2 cellular contexts compared by ENCODE assay signal in the genomic region with DNA sequence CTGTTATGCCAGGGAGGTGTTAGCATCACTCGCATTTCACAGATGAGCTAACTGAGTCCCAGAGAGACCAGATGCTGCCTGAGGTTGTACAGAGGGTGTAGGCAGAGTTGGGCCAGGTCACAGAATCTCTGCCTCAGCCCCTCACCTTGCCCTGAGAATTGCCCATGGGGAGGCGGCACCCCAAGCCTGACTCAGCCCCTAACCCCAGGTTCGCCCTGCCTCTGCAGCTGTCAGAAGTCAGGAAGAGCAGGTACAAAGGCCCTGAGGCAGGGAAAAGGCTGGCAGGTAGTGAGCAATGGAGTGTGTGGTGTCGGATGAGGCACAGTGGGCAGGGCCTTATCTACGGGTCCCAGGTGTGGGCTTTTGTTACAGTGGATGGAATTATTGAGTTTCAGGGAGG.
TF ChIP-seq lines count a peak whose summit lies in the region.

No MANE protein-coding gene starts in this region.

TF ChIP-seq in HepG2, 621 proteins besides CTCF, POLR2A, EP300 and RAD21 (continued from another document):
- no peak for TF ChIP-seq KLF12 (CRISPR knock-in tag; IDR thresholded peaks at IDR 0.05; ENCODE audit: borderline replicate concordance)
- TF ChIP-seq, protein P1, sequence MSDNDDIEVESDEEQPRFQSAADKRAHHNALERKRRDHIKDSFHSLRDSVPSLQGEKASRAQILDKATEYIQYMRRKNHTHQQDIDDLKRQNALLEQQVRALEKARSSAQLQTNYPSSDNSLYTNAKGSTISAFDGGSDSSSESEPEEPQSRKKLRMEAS (IDR thresholded peaks at IDR 0.05) = no peak
- no peak for TF ChIP-seq MED1 (CRISPR knock-in tag; IDR thresholded peaks at IDR 0.05)
- TF ChIP-seq ZNF629 (CRISPR knock-in tag; conservative IDR thresholded peaks at IDR 0.05) = no peak
- TF ChIP-seq, protein P2, sequence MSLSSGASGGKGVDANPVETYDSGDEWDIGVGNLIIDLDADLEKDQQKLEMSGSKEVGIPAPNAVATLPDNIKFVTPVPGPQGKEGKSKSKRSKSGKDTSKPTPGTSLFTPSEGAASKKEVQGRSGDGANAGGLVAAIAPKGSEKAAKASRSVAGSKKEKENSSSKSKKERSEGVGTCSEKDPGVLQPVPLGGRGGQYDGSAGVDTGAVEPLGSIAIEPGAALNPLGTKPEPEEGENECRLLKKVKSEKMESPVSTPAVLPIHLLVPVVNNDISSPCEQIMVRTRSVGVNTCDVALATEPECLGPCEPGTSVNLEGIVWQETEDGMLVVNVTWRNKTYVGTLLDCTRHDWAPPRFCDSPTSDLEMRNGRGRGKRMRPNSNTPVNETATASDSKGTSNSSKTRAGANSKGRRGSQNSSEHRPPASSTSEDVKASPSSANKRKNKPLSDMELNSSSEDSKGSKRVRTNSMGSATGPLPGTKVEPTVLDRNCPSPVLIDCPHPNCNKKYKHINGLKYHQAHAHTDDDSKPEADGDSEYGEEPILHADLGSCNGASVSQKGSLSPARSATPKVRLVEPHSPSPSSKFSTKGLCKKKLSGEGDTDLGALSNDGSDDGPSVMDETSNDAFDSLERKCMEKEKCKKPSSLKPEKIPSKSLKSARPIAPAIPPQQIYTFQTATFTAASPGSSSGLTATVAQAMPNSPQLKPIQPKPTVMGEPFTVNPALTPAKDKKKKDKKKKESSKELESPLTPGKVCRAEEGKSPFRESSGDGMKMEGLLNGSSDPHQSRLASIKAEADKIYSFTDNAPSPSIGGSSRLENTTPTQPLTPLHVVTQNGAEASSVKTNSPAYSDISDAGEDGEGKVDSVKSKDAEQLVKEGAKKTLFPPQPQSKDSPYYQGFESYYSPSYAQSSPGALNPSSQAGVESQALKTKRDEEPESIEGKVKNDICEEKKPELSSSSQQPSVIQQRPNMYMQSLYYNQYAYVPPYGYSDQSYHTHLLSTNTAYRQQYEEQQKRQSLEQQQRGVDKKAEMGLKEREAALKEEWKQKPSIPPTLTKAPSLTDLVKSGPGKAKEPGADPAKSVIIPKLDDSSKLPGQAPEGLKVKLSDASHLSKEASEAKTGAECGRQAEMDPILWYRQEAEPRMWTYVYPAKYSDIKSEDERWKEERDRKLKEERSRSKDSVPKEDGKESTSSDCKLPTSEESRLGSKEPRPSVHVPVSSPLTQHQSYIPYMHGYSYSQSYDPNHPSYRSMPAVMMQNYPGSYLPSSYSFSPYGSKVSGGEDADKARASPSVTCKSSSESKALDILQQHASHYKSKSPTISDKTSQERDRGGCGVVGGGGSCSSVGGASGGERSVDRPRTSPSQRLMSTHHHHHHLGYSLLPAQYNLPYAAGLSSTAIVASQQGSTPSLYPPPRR (CRISPR knock-in tag; IDR thresholded peaks at IDR 0.05; ENCODE audit: borderline replicate concordance) = no peak
- no peak for TF ChIP-seq ZNF598 (CRISPR knock-in tag; IDR thresholded peaks at IDR 0.05; ENCODE audit: borderline replicate concordance)
- TF ChIP-seq, protein P3, sequence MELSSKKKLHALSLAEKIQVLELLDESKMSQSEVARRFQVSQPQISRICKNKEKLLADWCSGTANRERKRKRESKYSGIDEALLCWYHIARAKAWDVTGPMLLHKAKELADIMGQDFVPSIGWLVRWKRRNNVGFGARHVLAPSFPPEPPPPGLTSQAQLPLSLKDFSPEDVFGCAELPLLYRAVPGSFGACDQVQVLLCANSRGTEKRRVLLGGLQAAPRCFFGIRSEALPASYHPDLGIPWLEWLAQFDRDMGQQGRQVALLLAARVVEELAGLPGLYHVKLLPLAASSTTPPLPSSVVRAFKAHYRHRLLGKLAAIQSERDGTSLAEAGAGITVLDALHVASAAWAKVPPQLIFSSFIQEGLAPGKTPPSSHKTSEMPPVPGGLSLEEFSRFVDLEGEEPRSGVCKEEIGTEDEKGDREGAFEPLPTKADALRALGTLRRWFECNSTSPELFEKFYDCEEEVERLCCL (CRISPR knock-in tag; IDR thresholded peaks at IDR 0.05; ENCODE audit: borderline replicate concordance) = no peak
- TF ChIP-seq ZSCAN31 (CRISPR knock-in tag; IDR thresholded peaks at IDR 0.05; ENCODE audit: low read depth) = no peak

TF ChIP-seq in WTC11, 78 proteins besides CTCF, POLR2A, EP300 and RAD21 (continued from another document):
- TF ChIP-seq, protein P4, sequence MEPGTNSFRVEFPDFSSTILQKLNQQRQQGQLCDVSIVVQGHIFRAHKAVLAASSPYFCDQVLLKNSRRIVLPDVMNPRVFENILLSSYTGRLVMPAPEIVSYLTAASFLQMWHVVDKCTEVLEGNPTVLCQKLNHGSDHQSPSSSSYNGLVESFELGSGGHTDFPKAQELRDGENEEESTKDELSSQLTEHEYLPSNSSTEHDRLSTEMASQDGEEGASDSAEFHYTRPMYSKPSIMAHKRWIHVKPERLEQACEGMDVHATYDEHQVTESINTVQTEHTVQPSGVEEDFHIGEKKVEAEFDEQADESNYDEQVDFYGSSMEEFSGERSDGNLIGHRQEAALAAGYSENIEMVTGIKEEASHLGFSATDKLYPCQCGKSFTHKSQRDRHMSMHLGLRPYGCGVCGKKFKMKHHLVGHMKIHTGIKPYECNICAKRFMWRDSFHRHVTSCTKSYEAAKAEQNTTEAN (CRISPR knock-in tag; IDR thresholded peaks at IDR 0.05) = no peak
- TF ChIP-seq HMGA2 (CRISPR knock-in tag; IDR thresholded peaks at IDR 0.05) (no peak), GTF2I (CRISPR knock-in tag; conservative IDR thresholded peaks at IDR 0.05) (no peak), ZNF232 (CRISPR knock-in tag; IDR thresholded peaks at IDR 0.05) (no peak), ATF1 (CRISPR knock-in tag; IDR thresholded peaks at IDR 0.05) (no peak)
- TF ChIP-seq, protein P5, sequence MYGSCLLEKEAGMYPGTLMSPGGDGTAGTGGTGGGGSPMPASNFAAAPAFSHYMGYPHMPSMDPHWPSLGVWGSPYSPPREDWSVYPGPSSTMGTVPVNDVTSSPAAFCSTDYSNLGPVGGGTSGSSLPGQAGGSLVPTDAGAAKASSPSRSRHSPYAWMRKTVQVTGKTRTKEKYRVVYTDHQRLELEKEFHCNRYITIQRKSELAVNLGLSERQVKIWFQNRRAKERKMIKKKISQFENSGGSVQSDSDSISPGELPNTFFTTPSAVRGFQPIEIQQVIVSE (CRISPR knock-in tag; IDR thresholded peaks at IDR 0.05; ENCODE audit: borderline replicate concordance) = no peak
